ENCODE assay signal across 30 cellular contexts in the genomic region with DNA sequence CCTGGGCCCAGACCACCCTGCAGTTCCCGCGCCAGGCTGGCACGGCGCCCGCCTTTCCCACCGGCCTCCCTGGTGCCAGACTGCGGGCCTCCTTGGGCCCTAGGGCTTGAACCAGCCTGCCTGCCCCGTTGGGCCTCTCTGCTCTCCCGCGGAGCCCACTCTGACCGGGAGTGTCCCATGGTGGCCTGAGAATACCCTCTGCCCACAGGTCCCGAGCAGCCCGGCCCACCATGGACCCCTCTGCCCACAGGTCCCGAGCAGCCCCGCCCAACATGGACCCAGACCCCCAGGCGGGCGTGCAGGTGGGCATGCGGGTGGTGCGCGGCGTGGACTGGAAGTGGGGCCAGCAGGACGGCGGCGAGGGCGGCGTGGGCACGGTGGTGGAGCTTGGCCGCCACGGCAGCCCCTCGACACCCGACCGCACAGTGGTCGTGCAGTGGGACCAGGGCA. TPM values are rescaled to one million over a fixed set of nuclear protein-coding genes. Genes with fewer than 3 reads are reported as not detected.
DNase-seq lines count a peak whose midpoint lies in the region; ATAC-seq, FAIRE-seq and TF ChIP-seq lines count a peak whose summit lies in the region.
"Had no signal": no experiment of that assay in that cellular context is flagged by ENCODE, and none has a peak within 500 bp of the region (broad histone marks: within the 10 kb centered on the region; RNA-seq: fewer than 3 reads in every experiment).

No MANE protein-coding gene starts in this region.

- no peak for ATAC-seq in right cardiac atrium
- ATAC-seq in heart right ventricle, result no peak
- no peak for ATAC-seq in psoas muscle
- no peak for ATAC-seq in upper lobe of right lung
- no peak for ATAC-seq in GM21529 (IDR thresholded peaks at IDR 0.05; ENCODE audit: unreplicated experiment)
- ATAC-seq: A549, GM12878, HepG2 had no signal

- H3K9me3 ChIP-seq in right cardiac atrium (ENCODE audit: control insufficient read depth, low read length), result no peaks in the 10 kb centered on the region
- H3K9me3 ChIP-seq in heart right ventricle, result no peaks in the 10 kb centered on the region
- H3K9me3 ChIP-seq in kidney (ENCODE audit: control insufficient read depth in 1 of 2, low read length in 2 of 2), result no peaks in the 10 kb centered on the region
- no peaks in the 10 kb centered on the region for H3K9me3 ChIP-seq in psoas muscle
- H3K9me3 ChIP-seq in upper lobe of right lung, result no peaks in the 10 kb centered on the region
- H3K9me3 ChIP-seq: A549; BLaER1 treated with 17β-estradiol and CSF1 and Interleukin-3, amounts not matched to agents 10 nM and 100 nM had no signal

- intact Hi-C loops in right cardiac atrium (cut with DNase I) (no loop called here), heart right ventricle (cut with DNase I) (no loop called here), kidney (cut with DNase I) (no loop called here), psoas muscle (cut with DNase I) (no loop called here), upper lobe of right lung (cut with DNase I) (no loop called here)

- WGBS in right cardiac atrium, result 95% methylated on average over 33 of the region's 33 CpGs
- 95 to 97% methylated on average over 33 of the region's 33 CpGs for WGBS in heart right ventricle, 2 donors
- WGBS in psoas muscle, 3 donors, result 90 to 93% (median 92%) methylated on average over 32 to 33 of the region's 33 CpGs

- FAIRE-seq in kidney (lab: Jason Lieb, UNC), result no peak
- FAIRE-seq: A549, D721Med, GM12878, HepG2 had no signal

- H3K9ac ChIP-seq in kidney (ENCODE audit: low read length in 2 of 2), result no peak overlapping the region

- H3K27ac ChIP-seq in right cardiac atrium (ENCODE audit: low read length) (no peak overlapping the region), heart right ventricle (no peak overlapping the region), kidney (ENCODE audit: low read depth in 2 of 2, low read length in 2 of 2) (no peak overlapping the region), psoas muscle (peak overlapping the region; percentile 85), upper lobe of right lung (no peak overlapping the region)
- H3K27ac ChIP-seq: A549; BLaER1 treated with 17β-estradiol and CSF1 and Interleukin-3, amounts not matched to agents 10 nM and 100 nM; PC-9 had no signal

- no peaks in the 10 kb centered on the region for H3K4me1 ChIP-seq in right cardiac atrium (ENCODE audit: control insufficient read depth, insufficient read depth, low read length)
- H3K4me1 ChIP-seq in heart right ventricle, result peaks cover 4 to 52% (median 18%) of the 10 kb centered on the region in 9 donors
- no peaks in the 10 kb centered on the region for H3K4me1 ChIP-seq in kidney (ENCODE audit: control insufficient read depth in 1 of 2, insufficient read depth in 1 of 2, low read depth in 1 of 2, low read length in 2 of 2)
- H3K4me1 ChIP-seq in psoas muscle, result peaks cover 52% of the 10 kb centered on the region
- no peaks in the 10 kb centered on the region for H3K4me1 ChIP-seq in upper lobe of right lung
- H3K4me1 ChIP-seq: A549 had no signal

- DNase-seq in right cardiac atrium (peak; percentile 12 to 71 (median 61)), heart right ventricle (no peak), kidney (peak; percentile 68), psoas muscle (peak in 1 of 2 donors; percentile 54), upper lobe of right lung (peak; percentile 63), NCI-H524 (lab: John Stamatoyannopoulos, UW) (no peak)
- DNase-seq in activated naive CD4-positive, alpha-beta T cell treated with Interleukin-2 at 50 U/mL for 16 hours, result no peak
- DNase-seq: AML-193; CD4-positive, alpha-beta T cell; Kasumi-1; NCI-H1092 treated with DMSO at 0.1 percent for 48 hours; NCI-H1436; NCI-H187 treated with DMSO at 0.1 percent for 48 hours; NCI-H2171 treated with DMSO at 0.1 percent for 48 hours; NCI-H446; NCI-H526; NCI-H82; NK-92 treated with Interleukin-12 subunit alpha and Interleukin-12 subunit beta, amount 100 ng/mL, for 24 hours; PC-9; SHP77 had no signal

- peaks cover 0 to 38% (median 5%) of the 10 kb centered on the region in 9 donors for H3K36me3 ChIP-seq in heart right ventricle
- H3K36me3 ChIP-seq in kidney (ENCODE audit: control insufficient read depth in 1 of 2, insufficient read depth in 2 of 2, low read length in 2 of 2), result no peaks in the 10 kb centered on the region
- peaks cover 0 to 44% of the 10 kb centered on the region in 2 donors for H3K36me3 ChIP-seq in psoas muscle (ENCODE audit: insufficient read depth in 1 of 2, low read depth in 1 of 2)
- peaks cover 8% of the 10 kb centered on the region for H3K36me3 ChIP-seq in upper lobe of right lung

- H3K27me3 ChIP-seq in right cardiac atrium (ENCODE audit: control insufficient read depth, insufficient read depth) (no peaks in the 10 kb centered on the region), heart right ventricle (peaks cover 0 to 2% (median 0%) of the 10 kb centered on the region in 7 donors), psoas muscle (ENCODE audit: insufficient read depth in 3 of 3, low read length in 2 of 3) (no peaks in the 10 kb centered on the region), upper lobe of right lung (no peaks in the 10 kb centered on the region)

- no peak for TF ChIP-seq CTCF in heart right ventricle (IDR thresholded peaks at IDR 0.05)
- no peak for TF ChIP-seq CTCF in kidney (IDR thresholded peaks at IDR 0.05; ENCODE audit: borderline replicate concordance, extremely low read depth, insufficient read depth)
- TF ChIP-seq CTCF in psoas muscle (IDR thresholded peaks at IDR 0.05), result no peak
- TF ChIP-seq CTCF in upper lobe of right lung (IDR thresholded peaks at IDR 0.05), result no peak

- H3K4me3 ChIP-seq in right cardiac atrium (ENCODE audit: low read length) (no peak overlapping the region), heart right ventricle (no peak overlapping the region), kidney (ENCODE audit: low read length in 2 of 2) (no peak overlapping the region), psoas muscle (no peak overlapping the region), upper lobe of right lung (no peak overlapping the region)
- H3K4me3 ChIP-seq: A549; BLaER1 treated with 17β-estradiol and CSF1 and Interleukin-3, amounts not matched to agents 10 nM and 100 nM; GM12878; PC-9 had no signal

RNA-seq across cellular contexts. Expression of a gene that starts 7.9 kb away (rescaled TPM):
- 10 to 100 TPM; 49.5 to 77.8 (median 65.5) TPM for total RNA-seq in right cardiac atrium
- 52.5 TPM for polyA plus RNA-seq in right cardiac atrium
- 100 to 1,000 TPM in 1 of 10 donors, 10 to 100 TPM in 9; 53.6 to 110 (median 74.7) TPM for total RNA-seq in heart right ventricle
- 100 to 1,000 TPM in 1 of 2 donors, 10 to 100 TPM in 1; 56.0 to 248 TPM for polyA plus RNA-seq in heart right ventricle
- total RNA-seq in kidney, result 61.6 TPM
- polyA plus RNA-seq in kidney (ENCODE audit: insufficient read depth, low read depth, low replicate concordance), result 35.6 TPM
- total RNA-seq in psoas muscle, result 100 to 1,000 TPM in 1 of 4 donors, 10 to 100 TPM in 3; 66.5 to 106 (median 75.4) TPM
- 10 to 100 TPM; 41.8 to 80.5 (median 78.7) TPM for polyA plus RNA-seq in psoas muscle
- total RNA-seq in upper lobe of right lung, result 88.7 TPM

RNA-seq across cellular contexts. Expression of a gene that starts 8.8 kb away (rescaled TPM):
- total RNA-seq in right cardiac atrium, result 10 to 100 TPM; 18.7 to 22.4 (median 19.9) TPM
- polyA plus RNA-seq in right cardiac atrium, result 15.8 TPM
- total RNA-seq in heart right ventricle, result 10 to 100 TPM; 21.5 to 87.0 (median 63.1) TPM
- polyA plus RNA-seq in heart right ventricle, result 100 to 1,000 TPM in 1 of 2 donors, 10 to 100 TPM in 1; 14.2 to 113 TPM
- total RNA-seq in kidney, result 7.1 TPM
- polyA plus RNA-seq in kidney (ENCODE audit: insufficient read depth, low read depth, low replicate concordance), result 4.0 TPM
- total RNA-seq in psoas muscle, result 1 to 10 TPM in 1 of 4 donors, under 1 TPM in 2, not detected in 1; 0.32 to 1.8 (median 0.64) TPM
- polyA plus RNA-seq in psoas muscle, result under 1 TPM in 2 of 3 donors, not detected in 1; 0.25 to 0.29 TPM
- total RNA-seq in upper lobe of right lung, result 40.3 TPM
- total RNA-seq: H4, HT1080, M059J, SK-MEL-5 had no signal

RNA-seq across cellular contexts. Expression of a gene that starts 23.3 kb away (rescaled TPM):
- total RNA-seq in right cardiac atrium (under 1 TPM; 0.47 to 0.97 (median 0.80) TPM), heart right ventricle (1 to 10 TPM in 8 of 10 donors, under 1 TPM in 2; 0.66 to 5.9 (median 2.3) TPM), kidney (2.6 TPM), psoas muscle (under 1 TPM in 3 of 4 donors, not detected in 1; 0.44 to 0.89 (median 0.82) TPM), upper lobe of right lung (7.4 TPM)
- polyA plus RNA-seq in right cardiac atrium (0.68 TPM), heart right ventricle (1 to 10 TPM; 1.1 to 3.8 TPM), kidney (ENCODE audit: insufficient read depth, low read depth, low replicate concordance) (18.2 TPM), psoas muscle (under 1 TPM; 0.15 to 0.96 (median 0.34) TPM)

RNA-seq across cellular contexts. Expression of a gene that starts 35.6 kb away (rescaled TPM):
- total RNA-seq in right cardiac atrium (10 to 100 TPM; 18.8 to 20.6 (median 19.7) TPM), heart right ventricle (10 to 100 TPM; 20.9 to 30.4 (median 23.8) TPM), kidney (24.0 TPM), psoas muscle (10 to 100 TPM; 30.6 to 43.0 (median 36.4) TPM), upper lobe of right lung (24.8 TPM)
- polyA plus RNA-seq in right cardiac atrium (27.0 TPM), heart right ventricle (10 to 100 TPM; 31.4 to 34.1 TPM), kidney (ENCODE audit: insufficient read depth, low read depth, low replicate concordance) (13.9 TPM), psoas muscle (10 to 100 TPM; 42.1 to 72.8 (median 55.2) TPM)

RNA-seq across cellular contexts. Expression of a gene that starts 48.5 kb away (rescaled TPM):
- total RNA-seq in right cardiac atrium (100 to 1,000 TPM; 112 to 115 (median 113) TPM), heart right ventricle (100 to 1,000 TPM in 4 of 10 donors, 10 to 100 TPM in 6; 73.8 to 138 (median 77.9) TPM), kidney (102 TPM), psoas muscle (100 to 1,000 TPM; 130 to 185 (median 167) TPM), upper lobe of right lung (125 TPM)
- polyA plus RNA-seq in right cardiac atrium (130 TPM), heart right ventricle (100 to 1,000 TPM in 1 of 2 donors, 10 to 100 TPM in 1; 96.3 to 122 TPM), kidney (ENCODE audit: insufficient read depth, low read depth, low replicate concordance) (143 TPM), psoas muscle (100 to 1,000 TPM; 137 to 207 (median 192) TPM)

Comparison
In these comparisons a context has a peak if more than half of its experiments do, and no peak if none do; other contexts are left out.
1. DNase-seq: peak in right cardiac atrium (3 of 3), kidney (single experiment) and upper lobe of right lung (single experiment); none in heart right ventricle (0 of 2), NCI-H524 (0 of 2) and activated naive CD4-positive, alpha-beta T cell treated with Interleukin-2 at 50 U/mL for 16 hours (single experiment).